ENCODE assay signal across 8 cellular contexts in the genomic region with DNA sequence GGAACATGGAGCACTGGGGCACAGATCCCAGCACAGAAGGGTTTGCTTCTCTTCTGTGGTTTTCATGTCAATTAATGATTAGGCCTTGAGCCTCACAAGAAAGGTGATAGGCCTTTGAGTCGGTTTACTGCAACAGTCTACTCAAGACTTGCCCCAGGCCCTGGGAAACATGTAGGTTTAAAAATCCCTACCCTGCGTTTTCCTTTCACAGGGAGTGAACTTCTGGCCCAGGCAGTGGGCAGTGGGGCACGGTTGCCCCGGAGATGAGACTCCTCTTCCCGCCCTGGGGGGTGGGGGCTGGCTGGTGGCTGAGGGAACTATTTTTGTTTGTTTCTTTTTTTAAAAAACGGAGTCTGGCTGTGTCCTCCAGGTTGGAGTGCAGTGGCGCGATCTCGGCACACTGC. TPM values are rescaled to one million over a fixed set of nuclear protein-coding genes. Genes with fewer than 3 reads are reported as not detected.
DNase-seq lines count a peak whose midpoint lies in the region; ATAC-seq and TF ChIP-seq lines count a peak whose summit lies in the region.

No MANE protein-coding gene starts in this region.

- H3K9me3 Mint-ChIP-seq in T-cell, result no peaks in the 10 kb centered on the region

- peaks cover 5 to 22% (median 14%) of the 10 kb centered on the region in 3 donors for H3K27me3 ChIP-seq in skeletal muscle tissue (ENCODE audit: control insufficient read depth in 3 of 3, insufficient read depth in 3 of 3, low read length in 3 of 3)

- no peak overlapping the region for H3K27ac ChIP-seq in skeletal muscle tissue (ENCODE audit: low read depth, low read length)

- no peaks in the 10 kb centered on the region for H3K36me3 Mint-ChIP-seq in T-cell

- peaks cover 9 to 19% (median 10%) of the 10 kb centered on the region in 3 donors for H3K4me1 ChIP-seq in skeletal muscle tissue (ENCODE audit: control insufficient read depth in 3 of 3, insufficient read depth in 3 of 3, low read length in 3 of 3)

- ATAC-seq in T-cell (replicated peaks in 1 of 4) (no peak), GM18505 (IDR thresholded peaks at IDR 0.05; ENCODE audit: unreplicated experiment) (no peak)

- CTCF ChIA-PET in T-cell (lab: Charles Lee), result interaction anchor here (0.6 to 0.9 kb wide), 2 partner anchors 118 to 144 kb away, joined by 3 to 7 read pairs; no protein-coding TSS in a partner anchor

- peaks cover 13 to 22% (median 15%) of the 10 kb centered on the region in 3 donors for H3K4me1 Mint-ChIP-seq in T-cell

- H3K27ac Mint-ChIP-seq in T-cell, result peak overlapping the region in 1 of 2 donors; percentile 44

- H3K4me3 ChIP-seq in skeletal muscle tissue (ENCODE audit: low read length in 3 of 3), result peak overlapping the region in 1 of 3 donors; percentile 48

- TF ChIP-seq POLR2A in GM18505 (IDR thresholded peaks at IDR 0.05; ENCODE audit: borderline replicate concordance, extremely low read depth, insufficient read depth, insufficient read length), result no peak

- H3K9me3 ChIP-seq in skeletal muscle tissue (ENCODE audit: control insufficient read depth in 3 of 3, low read length in 3 of 3), result no peaks in the 10 kb centered on the region

- H3K4me3 Mint-ChIP-seq in T-cell, result peak overlapping the region; percentile 76 to 87 (median 86)

- H3K36me3 ChIP-seq in skeletal muscle tissue (ENCODE audit: control insufficient read depth in 3 of 3, insufficient read depth in 3 of 3, low read length in 3 of 3), result no peaks in the 10 kb centered on the region

- H3K27me3 Mint-ChIP-seq in T-cell, result peaks cover 3 to 4% of the 10 kb centered on the region in 2 donors

- POLR2A ChIA-PET in T-cell (lab: Charles Lee), result interaction anchor here in 1 of 2 donors (0.6 kb wide), 2 partner anchors 65 to 101 kb away, joined by 5 to 9 read pairs; no protein-coding TSS in a partner anchor

- peak; percentile 53 for DNase-seq in DMS53 (lab: John Stamatoyannopoulos, UW)
- DNase-seq in DMS53 treated with DMSO at 0.1 percent for 48 hours (lab: John Stamatoyannopoulos, UW; ENCODE audit: unreplicated experiment), result no peak
- no peak for DNase-seq in T-cell
- peak; percentile 59 for DNase-seq in glomerular visceral epithelial cell (ENCODE audit: extremely low spot score)
- DNase-seq in KG1 (lab: John Stamatoyannopoulos, UW), result no peak
- no peak for DNase-seq in NCI-H2107 treated with DMSO at 0.1 percent for 48 hours (lab: John Stamatoyannopoulos, UW; ENCODE audit: unreplicated experiment)

- peak overlapping the region in 2 of 3 donors; percentile 40 to 54 for H3K9ac ChIP-seq in skeletal muscle tissue (ENCODE audit: low read depth in 1 of 3, low read length in 3 of 3)

RNA-seq across cellular contexts. Expression of gene SPATA13, which starts 0.6 kb away (rescaled TPM):
- total RNA-seq in T-cell, result 100 to 1,000 TPM in 3 of 5 donors, 10 to 100 TPM in 2; 90.3 to 109 (median 104) TPM
- 3.7 TPM for total RNA-seq in skeletal muscle tissue

Comparison
In these comparisons a context has a peak if more than half of its experiments do, and no peak if none do; other contexts are left out.
1. DNase-seq: peak in DMS53 (single experiment) and glomerular visceral epithelial cell (single experiment); none in DMS53 treated with DMSO at 0.1 percent for 48 hours (single experiment), T-cell (0 of 34), KG1 (single experiment) and NCI-H2107 treated with DMSO at 0.1 percent for 48 hours (single experiment).
2. RNA of gene SPATA13, which starts 0.6 kb away (total RNA-seq): 90.3 to 109 TPM in T-cell; 3.7 TPM in skeletal muscle tissue (single experiment); every median in the first group is over 10 times any median in the second.